16 cellular contexts compared by ENCODE assay signal in genomic region chr4:169163947-169164668, GRCh38.
"Had no signal": no experiment of that assay in that cellular context is flagged by ENCODE, and none has a peak within 500 bp of the region (broad histone marks: within the 10 kb centered on the region; RNA-seq: fewer than 3 reads in every experiment).

No MANE protein-coding gene starts in this region.

- H3K27me3 ChIP-seq: brain microvascular endothelial cell, esophagus squamous epithelium, foreskin keratinocyte, tibial artery, vagina had no signal

- H3K9me3 Mint-ChIP-seq: activated B cell treated with CpG ODN at 0.5 μM for 24 hours; activated CD4-positive, alpha-beta T cell treated with anti-CD3 and anti-CD28 coated beads, Interleukin-2, amount 10 ng/mL, durations not matched to agents 24 days and 14 days; central memory CD8-positive, alpha-beta T cell; stimulated activated memory B cell treated with anti-CD40 and anti-IgM and Interleukin-4, amounts not matched to agents 10 μg/mL and 1 μg/mL and 100 μg/mL, for 72 hours had no signal

- H3K4me1 Mint-ChIP-seq: activated CD4-positive, alpha-beta T cell treated with anti-CD3 and anti-CD28 coated beads, Interleukin-2, amount 10 ng/mL, durations not matched to agents 24 days and 14 days; central memory CD8-positive, alpha-beta T cell had no signal

- H3K9ac ChIP-seq: parathyroid adenoma had no signal

- H3K36me3 Mint-ChIP-seq: activated naive CD8-positive, alpha-beta T cell; stimulated activated memory B cell treated with anti-CD40 and anti-IgM and Interleukin-4, amounts not matched to agents 10 μg/mL and 1 μg/mL and 100 μg/mL, for 72 hours had no signal

- H3K79me2 ChIP-seq: parathyroid adenoma had no signal

- H3K36me3 ChIP-seq: brain microvascular endothelial cell, esophagus squamous epithelium, tibial artery, vagina had no signal

- ATAC-seq: foreskin keratinocyte; stimulated activated memory B cell treated with anti-CD40 and anti-IgM and Interleukin-4, amounts not matched to agents 10 μg/mL and 1 μg/mL and 100 μg/mL, for 72 hours had no signal

- DNase-seq: activated B cell treated with CpG ODN at 0.5 μM for 24 hours; activated CD4-positive, alpha-beta T cell treated with anti-CD3 and anti-CD28 coated beads, Interleukin-2, amount 10 ng/mL, durations not matched to agents 24 days and 14 days; activated gamma-delta T cell treated with Interleukin-2 at 50 U/mL for 16 hours; amygdala; brain microvascular endothelial cell; effector CD8-positive, alpha-beta T cell; esophagus squamous epithelium; foreskin keratinocyte; glutamatergic neuron; hypothalamus; tibial artery had no signal

- H3K9me3 ChIP-seq: esophagus squamous epithelium, tibial artery, vagina had no signal

- H3K4me3 ChIP-seq: esophagus squamous epithelium, tibial artery, vagina had no signal

- H3K27me3 Mint-ChIP-seq: activated B cell treated with CpG ODN at 0.5 μM for 24 hours; stimulated activated memory B cell treated with anti-CD40 and anti-IgM and Interleukin-4, amounts not matched to agents 10 μg/mL and 1 μg/mL and 100 μg/mL, for 72 hours had no signal

- H2AFZ ChIP-seq: parathyroid adenoma had no signal

- H3K4me1 ChIP-seq: parathyroid adenoma, vagina had no signal

- H3K27ac ChIP-seq: brain microvascular endothelial cell, esophagus squamous epithelium, foreskin keratinocyte, parathyroid adenoma, tibial artery, vagina had no signal

- H3K4me3 Mint-ChIP-seq: activated B cell treated with CpG ODN at 0.5 μM for 24 hours; activated CD4-positive, alpha-beta T cell treated with anti-CD3 and anti-CD28 coated beads, Interleukin-2, amount 10 ng/mL, durations not matched to agents 24 days and 14 days; activated naive CD8-positive, alpha-beta T cell; central memory CD8-positive, alpha-beta T cell; stimulated activated memory B cell treated with anti-CD40 and anti-IgM and Interleukin-4, amounts not matched to agents 10 μg/mL and 1 μg/mL and 100 μg/mL, for 72 hours had no signal

- H3K27ac Mint-ChIP-seq: activated B cell treated with CpG ODN at 0.5 μM for 24 hours; activated CD4-positive, alpha-beta T cell treated with anti-CD3 and anti-CD28 coated beads, Interleukin-2, amount 10 ng/mL, durations not matched to agents 24 days and 14 days; activated naive CD8-positive, alpha-beta T cell; stimulated activated memory B cell treated with anti-CD40 and anti-IgM and Interleukin-4, amounts not matched to agents 10 μg/mL and 1 μg/mL and 100 μg/mL, for 72 hours had no signal
